ENCODE assay signal across 8 cellular contexts in genomic region chr11:76234704-76235232, GRCh38. TPM values are rescaled to one million over a fixed set of nuclear protein-coding genes. Genes with fewer than 3 reads are reported as not detected.
DNase-seq lines count a peak whose midpoint lies in the region; ATAC-seq and TF ChIP-seq lines count a peak whose summit lies in the region.

No MANE protein-coding gene starts in this region.

- H3K27ac ChIP-seq in effector memory CD4-positive, alpha-beta T cell (ENCODE audit: insufficient read depth, low read length, poor library complexity, severe bottlenecking): peak overlapping the region; percentile 49
- peak overlapping the region; percentile 78 for H3K27ac ChIP-seq in thymus (ENCODE audit: low read depth)

- H3K27me3 ChIP-seq in effector memory CD4-positive, alpha-beta T cell (replicated peaks; ENCODE audit: control insufficient read depth, insufficient read depth, low read length, poor library complexity, severe bottlenecking): no peaks in the 10 kb centered on the region
- peaks cover 3% of the 10 kb centered on the region for H3K27me3 ChIP-seq in thymus (ENCODE audit: control insufficient read depth, insufficient read depth)

- H3K4me3 ChIP-seq in effector memory CD4-positive, alpha-beta T cell (ENCODE audit: insufficient read depth, low read depth, low read length, poor library complexity, severe bottlenecking): peak overlapping the region; percentile 76
- H3K4me3 ChIP-seq in thymus (ENCODE audit: low read length): peak overlapping the region; percentile 83

- H3K36me3 ChIP-seq in effector memory CD4-positive, alpha-beta T cell (ENCODE audit: control insufficient read depth, insufficient read depth, low read length): no peaks in the 10 kb centered on the region
- H3K36me3 ChIP-seq in thymus (ENCODE audit: control insufficient read depth, insufficient read depth): no peaks in the 10 kb centered on the region

- ATAC-seq in GM18517 (IDR thresholded peaks at IDR 0.05; ENCODE audit: unreplicated experiment): peak; percentile 23
- peak; percentile 15 for ATAC-seq in HG02852 (IDR thresholded peaks at IDR 0.05; ENCODE audit: unreplicated experiment)
- peak; percentile 12 for ATAC-seq in SK-N-SH treated with all-trans-retinoic acid at 6 μM for 48 hours
- ATAC-seq in HG03571 (IDR thresholded peaks at IDR 0.05; ENCODE audit: unreplicated experiment): no peak
- ATAC-seq in HG03469 (IDR thresholded peaks at IDR 0.05; ENCODE audit: unreplicated experiment): no peak

- peaks cover 22% of the 10 kb centered on the region for H3K4me1 ChIP-seq in effector memory CD4-positive, alpha-beta T cell (ENCODE audit: control insufficient read depth, insufficient read depth, low read length, poor library complexity, severe bottlenecking)
- H3K4me1 ChIP-seq in thymus (ENCODE audit: control insufficient read depth, insufficient read depth, low read length): peaks cover 11% of the 10 kb centered on the region

- no peaks in the 10 kb centered on the region for H3K9me3 ChIP-seq in effector memory CD4-positive, alpha-beta T cell (ENCODE audit: control insufficient read depth, low read length)
- H3K9me3 ChIP-seq in thymus (ENCODE audit: control insufficient read depth): no peaks in the 10 kb centered on the region

- 3% methylated on average over 30 of the region's 30 CpGs for WGBS in thymus

- no peak for DNase-seq in effector memory CD4-positive, alpha-beta T cell
- peak; percentile 74 for DNase-seq in midbrain (lab: John Stamatoyannopoulos, UW)

TF ChIP-seq in SK-N-SH treated with all-trans-retinoic acid at 6 μM for 48 hours, 23 proteins besides CTCF, POLR2A, EP300 and RAD21:
- TF ChIP-seq CSDC2 (CRISPR knock-in tag; IDR thresholded peaks at IDR 0.05) (no peak), ZNF565 (CRISPR knock-in tag; conservative IDR thresholded peaks at IDR 0.05; ENCODE audit: low read depth) (no peak), CSRNP3 (CRISPR knock-in tag; IDR thresholded peaks at IDR 0.05) (no peak), ZFP30 (CRISPR knock-in tag; IDR thresholded peaks at IDR 0.05) (no peak), SNAI2 (CRISPR knock-in tag; IDR thresholded peaks at IDR 0.05) (0 out of 2 replicates have a peak, but pooled peaks have one; percentile 27), PATZ1 (CRISPR knock-in tag; IDR thresholded peaks at IDR 0.05; ENCODE audit: borderline replicate concordance) (no peak), ZFP3 (CRISPR knock-in tag; IDR thresholded peaks at IDR 0.05) (no peak), RARB (CRISPR knock-in tag; IDR thresholded peaks at IDR 0.05) (no peak)

RNA-seq across cellular contexts. Expression of gene WNT11, which starts 28.5 kb away (rescaled TPM):
- 1.1 TPM for polyA plus RNA-seq in thymus

Comparison
In these comparisons a context has a peak if more than half of its experiments do, and no peak if none do; other contexts are left out.
1. ATAC-seq: peak in GM18517 (single experiment), HG02852 (single experiment) and SK-N-SH treated with all-trans-retinoic acid at 6 μM for 48 hours (single experiment); none in HG03571 (single experiment) and HG03469 (single experiment).